Comparison of ENCODE assay signal across 8 cellular contexts in the genomic region with DNA sequence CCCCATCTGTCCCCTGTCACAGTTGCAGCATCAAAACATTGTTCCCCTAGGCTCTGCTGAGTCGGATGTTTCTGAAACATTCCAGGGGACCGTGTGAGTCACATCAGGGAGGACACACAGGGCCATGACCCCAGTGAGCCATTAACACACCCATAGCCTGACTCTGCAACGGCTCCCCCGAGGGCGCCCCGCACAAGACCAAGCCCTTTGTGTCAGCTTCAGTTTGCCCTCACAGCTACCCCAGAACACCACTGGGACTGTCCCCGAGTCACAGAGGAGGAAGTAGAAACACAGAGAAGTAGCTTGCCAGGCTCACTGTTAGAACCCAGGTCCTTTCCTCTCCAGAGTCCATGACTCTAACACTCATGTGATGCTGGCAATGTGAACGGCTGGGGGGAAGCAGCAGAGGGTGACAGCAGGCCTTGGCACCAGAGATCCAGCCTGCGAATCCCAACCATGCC.
A peak's percentile ranks its signal among the peaks of the same experiment; 100 is the strongest.
DNase-seq lines count a peak whose midpoint lies in the region; ATAC-seq lines count a peak whose summit lies in the region.

No MANE protein-coding gene starts in this region.

- no peaks in the 10 kb centered on the region for H3K27me3 ChIP-seq in SJSA1 (replicated peaks)

- H3K4me1 ChIP-seq in SJSA1 (replicated peaks) = peaks cover 7% of the 10 kb centered on the region

- no peak overlapping the region for H3K4me3 ChIP-seq in SJSA1

- DNase-seq in SJSA1 (ENCODE audit: low read depth in 1 of 2, low spot score in 2 of 2) = peak; percentile 14 to 49
- peak; percentile 33 for DNase-seq in iPS-NIHi7 (ENCODE audit: extremely low spot score)
- DNase-seq in stromal cell of bone marrow (ENCODE audit: low read depth) = peak; percentile 26
- DNase-seq in HT-29 (ENCODE audit: low spot score) = no peak
- DNase-seq in stimulated activated CD4-positive, alpha-beta T cell treated with anti-CD3 and anti-CD28 coated beads, Interleukin-4, amount 100 ng/mL, for 1 hour = no peak

- no peak overlapping the region for H3K27ac ChIP-seq in SJSA1

- H3K36me3 ChIP-seq in SJSA1 = no peaks in the 10 kb centered on the region

- ATAC-seq in GM21576 (IDR thresholded peaks at IDR 0.05; ENCODE audit: unreplicated experiment) (peak; percentile 72), GM18861 (IDR thresholded peaks at IDR 0.05; ENCODE audit: unreplicated experiment) (no peak), GM19035 (IDR thresholded peaks at IDR 0.05; ENCODE audit: unreplicated experiment) (no peak)

- no peaks in the 10 kb centered on the region for H3K9me3 ChIP-seq in SJSA1 (replicated peaks)

Comparison
In these comparisons a context has a peak if more than half of its experiments do, and no peak if none do; other contexts are left out.
1. DNase-seq: peak in SJSA1 (2 of 2), iPS-NIHi7 (single experiment) and stromal cell of bone marrow (single experiment); none in HT-29 (single experiment) and stimulated activated CD4-positive, alpha-beta T cell treated with anti-CD3 and anti-CD28 coated beads, Interleukin-4, amount 100 ng/mL, for 1 hour (single experiment).